In the genomic region with DNA sequence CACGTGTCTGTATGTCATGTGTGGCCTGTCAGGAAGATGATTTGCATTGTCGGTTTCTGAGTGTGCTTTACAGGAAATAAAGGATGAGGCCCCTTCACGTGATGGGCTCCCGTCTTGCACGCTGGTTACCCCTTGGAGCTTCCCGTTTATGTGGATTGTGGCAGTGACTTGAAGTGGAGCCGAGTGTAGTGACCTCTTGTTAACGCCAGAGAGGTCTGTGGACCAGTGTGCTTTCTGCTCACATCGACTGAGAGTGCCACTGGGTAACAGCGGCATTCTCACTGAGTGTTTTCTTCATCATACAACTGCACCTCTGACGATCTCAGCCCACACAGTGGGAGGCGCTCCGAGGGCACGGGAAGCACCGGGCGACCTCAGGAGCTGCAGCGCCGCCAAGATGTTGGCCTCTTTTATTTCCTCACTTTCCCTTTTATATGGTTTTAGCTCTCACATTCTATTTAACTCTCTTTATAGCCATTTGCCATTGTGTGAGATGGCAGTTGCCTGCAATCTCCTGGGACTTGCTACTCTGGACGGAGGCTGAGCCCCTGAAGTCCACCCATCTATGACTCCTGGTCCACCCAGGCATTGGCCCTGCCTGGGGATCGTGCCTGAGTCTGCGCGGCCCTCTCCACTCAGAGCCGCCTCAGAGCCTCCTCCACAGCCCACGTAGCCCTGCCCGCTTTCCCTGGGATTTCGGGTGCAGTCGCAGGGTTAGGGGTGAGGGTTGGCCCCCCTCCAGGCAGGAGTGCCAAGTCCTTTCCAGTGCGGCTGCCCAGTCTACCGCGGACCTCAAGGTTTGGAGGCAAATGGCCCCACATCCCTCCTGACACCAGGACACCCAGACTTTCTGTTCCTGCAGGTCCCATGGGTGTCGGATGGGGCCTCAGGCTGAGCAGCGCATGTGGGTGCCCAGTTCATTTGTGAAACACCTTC, we compare ENCODE assay signal across 8 cellular contexts.
DNase-seq lines count a peak whose midpoint lies in the region; ATAC-seq lines count a peak whose summit lies in the region.

No MANE protein-coding gene starts in this region.

- H3K27ac Mint-ChIP-seq in activated naive CD4-positive, alpha-beta T cell treated with anti-CD3 and anti-CD28 coated beads, Interleukin-2, amount 10 ng/mL, durations not matched to agents 7 days and 5 days = peak overlapping the region; percentile 50

- ATAC-seq in GM19438 (IDR thresholded peaks at IDR 0.05; ENCODE audit: low read depth, unreplicated experiment) (peak; percentile 62), sciatic nerve (peak; percentile 70)

- no peaks in the 10 kb centered on the region for H3K9me3 Mint-ChIP-seq in activated naive CD4-positive, alpha-beta T cell treated with anti-CD3 and anti-CD28 coated beads, Interleukin-2, amount 10 ng/mL, durations not matched to agents 7 days and 5 days

- peak overlapping the region; percentile 11 for H3K4me3 Mint-ChIP-seq in activated naive CD4-positive, alpha-beta T cell treated with anti-CD3 and anti-CD28 coated beads, Interleukin-2, amount 10 ng/mL, durations not matched to agents 7 days and 5 days

- no peaks in the 10 kb centered on the region for H3K36me3 Mint-ChIP-seq in activated naive CD4-positive, alpha-beta T cell treated with anti-CD3 and anti-CD28 coated beads, Interleukin-2, amount 10 ng/mL, durations not matched to agents 7 days and 5 days

- H3K4me1 Mint-ChIP-seq in activated naive CD4-positive, alpha-beta T cell treated with anti-CD3 and anti-CD28 coated beads, Interleukin-2, amount 10 ng/mL, durations not matched to agents 7 days and 5 days = peaks cover 24% of the 10 kb centered on the region

- no peaks in the 10 kb centered on the region for H3K27me3 Mint-ChIP-seq in activated naive CD4-positive, alpha-beta T cell treated with anti-CD3 and anti-CD28 coated beads, Interleukin-2, amount 10 ng/mL, durations not matched to agents 7 days and 5 days

- intact Hi-C loops in sciatic nerve (cut with DNase I) = no loop called here

- CTCF ChIA-PET in activated naive CD4-positive, alpha-beta T cell treated with anti-CD3 and anti-CD28 coated beads, Interleukin-2, amount 10 ng/mL, durations not matched to agents 7 days and 5 days (lab: Charles Lee) = interaction anchor here (0.5 to 1.4 kb wide), 4 partner anchors 17 to 527 kb away, joined by 3 to 4 read pairs (median 3); no protein-coding TSS in a partner anchor

- peak; percentile 94 for DNase-seq in Kasumi-1 (lab: John Stamatoyannopoulos, UW)
- DNase-seq in activated naive CD4-positive, alpha-beta T cell treated with anti-CD3 and anti-CD28 coated beads, Interleukin-2, amount 10 ng/mL, durations not matched to agents 7 days and 5 days = peak; percentile 64
- no peak for DNase-seq in sciatic nerve (ENCODE audit: low spot score)
- no peak for DNase-seq in NCI-H1694 treated with DMSO at 0.1 percent for 48 hours (lab: John Stamatoyannopoulos, UW)
- no peak for DNase-seq in NCI-H69 (lab: John Stamatoyannopoulos, UW)
- no peak for DNase-seq in COLO829 (ENCODE audit: low spot score)
- DNase-seq in SIG-M5 (lab: John Stamatoyannopoulos, UW) = no peak

Comparison
In these comparisons a context has a peak if more than half of its experiments do, and no peak if none do; other contexts are left out.
1. DNase-seq: peak in Kasumi-1 (2 of 2) and activated naive CD4-positive, alpha-beta T cell treated with anti-CD3 and anti-CD28 coated beads, Interleukin-2, amount 10 ng/mL, durations not matched to agents 7 days and 5 days (single experiment); none in sciatic nerve (single experiment), NCI-H1694 treated with DMSO at 0.1 percent for 48 hours (single experiment), NCI-H69 (single experiment), COLO829 (single experiment) and SIG-M5 (single experiment).